Comparison of ENCODE assay signal across 8 cellular contexts in genomic region chr17:75515229-75515522, GRCh38. TPM values are rescaled to one million over a fixed set of nuclear protein-coding genes. Genes with fewer than 3 reads are reported as not detected.
DNase-seq lines count a peak whose midpoint lies in the region; ATAC-seq, FAIRE-seq and TF ChIP-seq lines count a peak whose summit lies in the region.

No MANE protein-coding gene starts in this region.

- H3K79me2 ChIP-seq in HepG2 (ENCODE audit: insufficient read depth, low read length), result peaks cover 10% of the 10 kb centered on the region

- under 1% methylated on average over 29 of the region's 29 CpGs for WGBS in HepG2 (ENCODE audit: low lambda C conversion rate)

- no peak overlapping the region for H2AFZ ChIP-seq in HepG2 (ENCODE audit: low read length)

- CTCF ChIA-PET in HepG2 (lab: Yijun Ruan, JAX; ENCODE audit: low intra/inter-chr PET ratio, low total read pairs), result interaction anchor here (0.8 to 3.1 kb wide), 6 partner anchors 10 to 89 kb away, joined by 3 to 26 read pairs (median 7); partner anchors contain the start of gene LLGL2

- H3K4me3 ChIP-seq in adipocyte (ENCODE audit: low read length), result peak overlapping the region; percentile 91
- peak overlapping the region; percentile 68 to 93 (median 79) for H3K4me3 ChIP-seq in HepG2 (replicated peaks in 1 of 3; ENCODE audit: insufficient read depth in 1 of 3, low read depth in 2 of 3, low read length in 3 of 3)
- peak overlapping the region; percentile 83 to 97 for H3K4me3 ChIP-seq in tibial artery

- H3K36me3 Mint-ChIP-seq in activated CD4-positive, alpha-beta T cell treated with anti-CD3 and anti-CD28 coated beads, Interleukin-2, amount 10 ng/mL, durations not matched to agents 24 days and 14 days (ENCODE audit: low read depth), result peaks cover 17% of the 10 kb centered on the region

- POLR2A ChIA-PET in HepG2 (lab: Yijun Ruan, JAX), result interaction anchor here (1.0 to 1.1 kb wide), 2 partner anchors 10 to 59 kb away, joined by 3 read pairs; partner anchors contain the start of genes LLGL2 and TMEM94

- no peak overlapping the region for H3K27ac Mint-ChIP-seq in activated CD4-positive, alpha-beta T cell treated with anti-CD3 and anti-CD28 coated beads, Interleukin-2, amount 10 ng/mL, durations not matched to agents 24 days and 14 days

- no peak for DNase-seq in activated CD4-positive, alpha-beta T cell treated with anti-CD3 and anti-CD28 coated beads, Interleukin-2, amount 10 ng/mL, durations not matched to agents 24 days and 14 days
- DNase-seq in activated CD4-positive, alpha-beta T cell treated with anti-CD3 and anti-CD28 coated beads for 4 hours, result no peak
- no peak for DNase-seq in adipocyte (ENCODE audit: low read depth)
- DNase-seq in HepG2 (ENCODE audit: low spot score), result no peak
- DNase-seq in tibial artery, result no peak
- DNase-seq in cerebellar cortex (ENCODE audit: low spot score), result no peak
- no peak for DNase-seq in RCC 7860 (ENCODE audit: low spot score)
- no peak for DNase-seq in GM12891 (ENCODE audit: insufficient read length, low spot score)

- TF ChIP-seq CTCF in HepG2 (CRISPR knock-in tag; IDR thresholded peaks at IDR 0.05) (no peak), tibial artery (IDR thresholded peaks at IDR 0.05) (no peak)

- H3K9ac ChIP-seq in adipocyte (ENCODE audit: low read length) (peak overlapping the region; percentile 88), HepG2 (ENCODE audit: insufficient read depth, low read depth, low read length) (peak overlapping the region; percentile 75)

- peak overlapping the region; percentile 51 for H3K27ac ChIP-seq in HepG2 (ENCODE audit: extremely low read length, insufficient read depth, low read length)
- H3K27ac ChIP-seq in tibial artery, result peak overlapping the region; percentile 87 to 93

- in situ Hi-C loops in HepG2 (cut with HindIII; ENCODE audit: extremely low pct_ligation_motif_present, low pct_unique_long_range_greater_than_20kb), result no loop called here

- peak overlapping the region; percentile 82 for H3K4me3 Mint-ChIP-seq in activated CD4-positive, alpha-beta T cell treated with anti-CD3 and anti-CD28 coated beads, Interleukin-2, amount 10 ng/mL, durations not matched to agents 24 days and 14 days

- no TSS peak for BruUV-seq in HepG2 (replicated peaks; lab: Mats Ljungman, UMichigan)

- peak overlapping the region; percentile 91 for H3K4me2 ChIP-seq in HepG2 (ENCODE audit: low read depth, low read length)

- FAIRE-seq in HepG2 (lab: Jason Lieb, UNC), result no peak
- no peak for FAIRE-seq in RCC 7860 (lab: Jason Lieb, UNC)
- FAIRE-seq in GM12891 (lab: Jason Lieb, UNC), result no peak

- peaks cover 10% of the 10 kb centered on the region; the same call in 1 of the 2 replicates for H4K20me1 ChIP-seq in HepG2 (ENCODE audit: insufficient read depth, low read length)

- ATAC-seq in HepG2, result peak; percentile 15

- H3K4me1 Mint-ChIP-seq in activated CD4-positive, alpha-beta T cell treated with anti-CD3 and anti-CD28 coated beads, Interleukin-2, amount 10 ng/mL, durations not matched to agents 24 days and 14 days, result peaks cover 22% of the 10 kb centered on the region

- intact Hi-C loops in activated CD4-positive, alpha-beta T cell treated with anti-CD3 and anti-CD28 coated beads, Interleukin-2, amount 10 ng/mL, durations not matched to agents 24 days and 14 days (cut with micrococcal nuclease), result loop anchor here (10.0 kb wide), 1 partner anchor 220 kb away; no protein-coding TSS in a partner anchor
- intact Hi-C loops in HepG2 (cut with micrococcal nuclease; ENCODE audit: unreplicated experiment) (loop anchor here (1.0 to 2.0 kb wide), 2 partner anchors 89 to 430 kb away; no protein-coding TSS in a partner anchor), tibial artery (cut with DNase I; ENCODE audit: low total_unique reads) (loop anchor here (2.0 to 10.0 kb wide), 3 partner anchors 88 to 1220 kb away; partner anchors contain the start of genes MFSD11 and SRSF2)

- no peaks in the 10 kb centered on the region for H3K36me3 ChIP-seq in adipocyte (ENCODE audit: control insufficient read depth, insufficient read depth, low read length, severe bottlenecking)
- H3K36me3 ChIP-seq in HepG2 (replicated peaks in 1 of 2; ENCODE audit: control insufficient read depth in 1 of 2, insufficient read depth in 2 of 2, low read length in 2 of 2), result peaks cover 5 to 10% of the 10 kb centered on the region in 2 experiments
- H3K36me3 ChIP-seq in tibial artery, result peaks cover 0 to 21% (median 6%) of the 10 kb centered on the region in 3 donors

- H3K27me3 ChIP-seq in adipocyte (replicated peaks; ENCODE audit: control insufficient read depth, insufficient read depth, low read length), result no peaks in the 10 kb centered on the region
- H3K27me3 ChIP-seq in HepG2 (ENCODE audit: control insufficient read depth in 1 of 2, insufficient read depth in 2 of 2, low read length in 2 of 2), result no peaks in the 10 kb centered on the region; a peak in 1 of 5 replicates
- no peaks in the 10 kb centered on the region for H3K27me3 ChIP-seq in tibial artery

- H3K27me3 Mint-ChIP-seq in activated CD4-positive, alpha-beta T cell treated with anti-CD3 and anti-CD28 coated beads, Interleukin-2, amount 10 ng/mL, durations not matched to agents 24 days and 14 days, result peaks cover 7% of the 10 kb centered on the region

- no peak for TF ChIP-seq POLR2A in HepG2 (IDR thresholded peaks at IDR 0.05; ENCODE audit: insufficient read depth in 1 of 2, low read depth in 2 of 2, low read length in 2 of 2)
- TF ChIP-seq POLR2A in GM12891 (IDR thresholded peaks at IDR 0.05; ENCODE audit: low read depth, low read length), result no peak

- H3K4me1 ChIP-seq in adipocyte (ENCODE audit: control insufficient read depth, insufficient read depth, low read length) (peaks cover 26% of the 10 kb centered on the region), HepG2 (ENCODE audit: insufficient read depth, low read length) (peaks cover 56% of the 10 kb centered on the region), tibial artery (peaks cover 0 to 61% (median 55%) of the 10 kb centered on the region in 4 donors)

- no peaks in the 10 kb centered on the region for H3K9me3 ChIP-seq in adipocyte (ENCODE audit: control insufficient read depth, low read length)
- no peaks in the 10 kb centered on the region for H3K9me3 ChIP-seq in HepG2 (ENCODE audit: low read length)
- H3K9me3 ChIP-seq in tibial artery, result no peaks in the 10 kb centered on the region

- no peaks in the 10 kb centered on the region for H3K9me3 Mint-ChIP-seq in activated CD4-positive, alpha-beta T cell treated with anti-CD3 and anti-CD28 coated beads, Interleukin-2, amount 10 ng/mL, durations not matched to agents 24 days and 14 days

- no peak for TF ChIP-seq EP300 in HepG2 (IDR thresholded peaks at IDR 0.05; ENCODE audit: low read depth in 2 of 2, low read length in 2 of 2)
- TF ChIP-seq EP300 in HepG2 (CRISPR knock-in tag; IDR thresholded peaks at IDR 0.05; ENCODE audit: borderline replicate concordance), result no peak

- no peak for TF ChIP-seq RAD21 in HepG2 (CRISPR knock-in tag; IDR thresholded peaks at IDR 0.05)

RNA-seq across cellular contexts. Expression of gene CASKIN2, which starts 0.2 kb away (rescaled TPM):
- total RNA-seq in activated CD4-positive, alpha-beta T cell treated with anti-CD3 and anti-CD28 coated beads, Interleukin-2, amount 10 ng/mL, durations not matched to agents 24 days and 14 days, result 1.4 and 1.6 TPM in 2 replicates
- 5.2 and 10.6 TPM in 2 replicates for total RNA-seq in HepG2 (2016; rRNA removed; fragmentation: Illumina TruSeq; extraction: Trizol)
- 1.5 and 1.8 TPM in 2 replicates for total RNA-seq in HepG2 (2016; cell fraction: cytosol; rRNA removed; fragmentation: Illumina TruSeq; extraction: Trizol; ENCODE audit: low read depth)
- total RNA-seq in HepG2 (2016; cell fraction: insoluble cytoplasmic fraction; rRNA removed; fragmentation: Illumina TruSeq; extraction: Trizol), result 4.9 and 7.5 TPM in 2 replicates
- 3.4 and 4.1 TPM in 2 replicates for total RNA-seq in HepG2 (2016; cell fraction: membrane; rRNA removed; fragmentation: Illumina TruSeq; extraction: Trizol)
- total RNA-seq in HepG2 (2016; cell fraction: nucleus; rRNA removed; fragmentation: Illumina TruSeq; extraction: Trizol), result 6.8 and 8.0 TPM in 2 replicates
- 6.8 and 7.8 TPM in 2 replicates for polyA plus RNA-seq in HepG2 (2011; rRNA removed)
- polyA plus RNA-seq in HepG2 (2011; cell fraction: cytosol; rRNA removed), result 1.9 and 2.2 TPM in 2 replicates
- polyA plus RNA-seq in HepG2 (2011; cell fraction: nucleus; rRNA removed), result 23.6 and 26.5 TPM in 2 replicates
- polyA plus RNA-seq in HepG2 (2012), result 6.2 and 9.6 TPM in 2 replicates
- 0.61 and 0.68 TPM in 2 replicates for polyA plus RNA-seq in HepG2 (2016; cell fraction: cytosol; fragmentation: Illumina TruSeq; extraction: Trizol; ENCODE audit: low read depth)
- 4.4 and 7.0 TPM in 2 replicates for polyA plus RNA-seq in HepG2 (2016; cell fraction: insoluble cytoplasmic fraction; fragmentation: Illumina TruSeq; extraction: Trizol; ENCODE audit: low read depth)
- polyA plus RNA-seq in HepG2 (2016; cell fraction: membrane; fragmentation: Illumina TruSeq; extraction: Trizol; ENCODE audit: low read depth), result 1.6 and 1.8 TPM in 2 replicates
- polyA plus RNA-seq in HepG2 (2016; cell fraction: nucleus; fragmentation: Illumina TruSeq; extraction: Trizol; ENCODE audit: insufficient read depth, low read depth), result 16.3 and 16.6 TPM in 2 replicates
- polyA minus RNA-seq in HepG2 (2011; rRNA and poly(A)+ RNA removed; ENCODE audit: low replicate concordance), result 11.8 and 14.9 TPM in 2 replicates
- polyA minus RNA-seq in HepG2 (2011; cell fraction: cytosol; rRNA and poly(A)+ RNA removed), result 4.9 and 5.0 TPM in 2 replicates
- 17.0 and 20.4 TPM in 2 replicates for polyA minus RNA-seq in HepG2 (2011; cell fraction: nucleus; rRNA and poly(A)+ RNA removed)
- 0.04 TPM for polyA plus RNA-seq in GM12891 (2012; ENCODE audit: low read depth, missing spikeins)

RNA-seq across cellular contexts. Expression of gene TSEN54, which starts 1.2 kb away (rescaled TPM):
- total RNA-seq in activated CD4-positive, alpha-beta T cell treated with anti-CD3 and anti-CD28 coated beads, Interleukin-2, amount 10 ng/mL, durations not matched to agents 24 days and 14 days, result 61.7 and 66.4 TPM in 2 replicates
- 43.6 and 62.9 TPM in 2 replicates for total RNA-seq in HepG2 (2016; rRNA removed; fragmentation: Illumina TruSeq; extraction: Trizol)
- total RNA-seq in HepG2 (2016; cell fraction: cytosol; rRNA removed; fragmentation: Illumina TruSeq; extraction: Trizol; ENCODE audit: low read depth), result 20.6 and 23.0 TPM in 2 replicates
- total RNA-seq in HepG2 (2016; cell fraction: insoluble cytoplasmic fraction; rRNA removed; fragmentation: Illumina TruSeq; extraction: Trizol), result 44.0 and 64.1 TPM in 2 replicates
- 44.5 and 45.0 TPM in 2 replicates for total RNA-seq in HepG2 (2016; cell fraction: membrane; rRNA removed; fragmentation: Illumina TruSeq; extraction: Trizol)
- 39.9 and 48.4 TPM in 2 replicates for total RNA-seq in HepG2 (2016; cell fraction: nucleus; rRNA removed; fragmentation: Illumina TruSeq; extraction: Trizol)
- 63.3 and 64.4 TPM in 2 replicates for polyA plus RNA-seq in HepG2 (2011; rRNA removed)
- 36.2 and 47.1 TPM in 2 replicates for polyA plus RNA-seq in HepG2 (2011; cell fraction: cytosol; rRNA removed)
- 87.7 and 89.1 TPM in 2 replicates for polyA plus RNA-seq in HepG2 (2011; cell fraction: nucleus; rRNA removed)
- 22.1 and 34.4 TPM in 2 replicates for polyA plus RNA-seq in HepG2 (2012)
- polyA plus RNA-seq in HepG2 (2016; cell fraction: cytosol; fragmentation: Illumina TruSeq; extraction: Trizol; ENCODE audit: low read depth), result 20.4 and 20.5 TPM in 2 replicates
- 37.7 and 50.5 TPM in 2 replicates for polyA plus RNA-seq in HepG2 (2016; cell fraction: insoluble cytoplasmic fraction; fragmentation: Illumina TruSeq; extraction: Trizol; ENCODE audit: low read depth)
- polyA plus RNA-seq in HepG2 (2016; cell fraction: membrane; fragmentation: Illumina TruSeq; extraction: Trizol; ENCODE audit: low read depth), result 30.9 and 35.9 TPM in 2 replicates
- polyA plus RNA-seq in HepG2 (2016; cell fraction: nucleus; fragmentation: Illumina TruSeq; extraction: Trizol; ENCODE audit: insufficient read depth, low read depth), result 108 and 110 TPM in 2 replicates
- 56.0 and 95.0 TPM in 2 replicates for polyA minus RNA-seq in HepG2 (2011; rRNA and poly(A)+ RNA removed; ENCODE audit: low replicate concordance)
- 11.3 and 14.0 TPM in 2 replicates for polyA minus RNA-seq in HepG2 (2011; cell fraction: cytosol; rRNA and poly(A)+ RNA removed)
- polyA minus RNA-seq in HepG2 (2011; cell fraction: nucleus; rRNA and poly(A)+ RNA removed), result 13.9 and 15.5 TPM in 2 replicates
- 18.0 TPM for polyA plus RNA-seq in GM12891 (2012; ENCODE audit: low read depth, missing spikeins)

RNA-seq across cellular contexts. Expression of gene LLGL2, which starts 10.3 kb away (rescaled TPM):
- 6.5 and 9.0 TPM in 2 replicates for total RNA-seq in activated CD4-positive, alpha-beta T cell treated with anti-CD3 and anti-CD28 coated beads, Interleukin-2, amount 10 ng/mL, durations not matched to agents 24 days and 14 days
- 53.9 and 86.7 TPM in 2 replicates for total RNA-seq in HepG2 (2016; rRNA removed; fragmentation: Illumina TruSeq; extraction: Trizol)
- total RNA-seq in HepG2 (2016; cell fraction: cytosol; rRNA removed; fragmentation: Illumina TruSeq; extraction: Trizol; ENCODE audit: low read depth), result 27.2 and 32.8 TPM in 2 replicates
- 51.9 and 87.2 TPM in 2 replicates for total RNA-seq in HepG2 (2016; cell fraction: insoluble cytoplasmic fraction; rRNA removed; fragmentation: Illumina TruSeq; extraction: Trizol)
- total RNA-seq in HepG2 (2016; cell fraction: membrane; rRNA removed; fragmentation: Illumina TruSeq; extraction: Trizol), result 45.8 and 50.7 TPM in 2 replicates
- 72.1 and 85.8 TPM in 2 replicates for total RNA-seq in HepG2 (2016; cell fraction: nucleus; rRNA removed; fragmentation: Illumina TruSeq; extraction: Trizol)
- polyA plus RNA-seq in HepG2 (2011; rRNA removed), result 83.0 and 109 TPM in 2 replicates
- polyA plus RNA-seq in HepG2 (2011; cell fraction: cytosol; rRNA removed), result 40.2 and 67.1 TPM in 2 replicates
- 384 and 448 TPM in 2 replicates for polyA plus RNA-seq in HepG2 (2011; cell fraction: nucleus; rRNA removed)
- 33.3 and 59.5 TPM in 2 replicates for polyA plus RNA-seq in HepG2 (2012)
- 23.2 and 28.1 TPM in 2 replicates for polyA plus RNA-seq in HepG2 (2016; cell fraction: cytosol; fragmentation: Illumina TruSeq; extraction: Trizol; ENCODE audit: low read depth)
- 41.6 and 52.9 TPM in 2 replicates for polyA plus RNA-seq in HepG2 (2016; cell fraction: insoluble cytoplasmic fraction; fragmentation: Illumina TruSeq; extraction: Trizol; ENCODE audit: low read depth)
- 32.5 and 33.0 TPM in 2 replicates for polyA plus RNA-seq in HepG2 (2016; cell fraction: membrane; fragmentation: Illumina TruSeq; extraction: Trizol; ENCODE audit: low read depth)
- polyA plus RNA-seq in HepG2 (2016; cell fraction: nucleus; fragmentation: Illumina TruSeq; extraction: Trizol; ENCODE audit: insufficient read depth, low read depth), result 204 and 230 TPM in 2 replicates
- polyA minus RNA-seq in HepG2 (2011; rRNA and poly(A)+ RNA removed; ENCODE audit: low replicate concordance), result 30.9 and 126 TPM in 2 replicates
- polyA minus RNA-seq in HepG2 (2011; cell fraction: cytosol; rRNA and poly(A)+ RNA removed), result 30.6 and 31.7 TPM in 2 replicates
- polyA minus RNA-seq in HepG2 (2011; cell fraction: nucleus; rRNA and poly(A)+ RNA removed), result 79.4 and 86.0 TPM in 2 replicates
- 5.2 TPM for polyA plus RNA-seq in GM12891 (2012; ENCODE audit: low read depth, missing spikeins)

RNA-seq across cellular contexts. Expression of gene TMEM94, which starts 58.7 kb away (rescaled TPM):
- total RNA-seq in activated CD4-positive, alpha-beta T cell treated with anti-CD3 and anti-CD28 coated beads, Interleukin-2, amount 10 ng/mL, durations not matched to agents 24 days and 14 days, result 68.9 and 69.5 TPM in 2 replicates
- 20.8 and 32.6 TPM in 2 replicates for total RNA-seq in HepG2 (2016; rRNA removed; fragmentation: Illumina TruSeq; extraction: Trizol)
- 26.4 and 26.9 TPM in 2 replicates for total RNA-seq in HepG2 (2016; cell fraction: cytosol; rRNA removed; fragmentation: Illumina TruSeq; extraction: Trizol; ENCODE audit: low read depth)
- 17.2 and 32.1 TPM in 2 replicates for total RNA-seq in HepG2 (2016; cell fraction: insoluble cytoplasmic fraction; rRNA removed; fragmentation: Illumina TruSeq; extraction: Trizol)
- total RNA-seq in HepG2 (2016; cell fraction: membrane; rRNA removed; fragmentation: Illumina TruSeq; extraction: Trizol), result 23.6 and 28.5 TPM in 2 replicates
- 32.2 and 37.2 TPM in 2 replicates for total RNA-seq in HepG2 (2016; cell fraction: nucleus; rRNA removed; fragmentation: Illumina TruSeq; extraction: Trizol)
- 134 and 150 TPM in 2 replicates for polyA plus RNA-seq in HepG2 (2011; rRNA removed)
- 37.1 and 46.4 TPM in 2 replicates for polyA plus RNA-seq in HepG2 (2011; cell fraction: cytosol; rRNA removed)
- 1,312 and 1,888 TPM in 2 replicates for polyA plus RNA-seq in HepG2 (2011; cell fraction: nucleus; rRNA removed)
- 125 and 137 TPM in 2 replicates for polyA plus RNA-seq in HepG2 (2012)
- 5.0 and 5.4 TPM in 2 replicates for polyA plus RNA-seq in HepG2 (2016; cell fraction: cytosol; fragmentation: Illumina TruSeq; extraction: Trizol; ENCODE audit: low read depth)
- polyA plus RNA-seq in HepG2 (2016; cell fraction: insoluble cytoplasmic fraction; fragmentation: Illumina TruSeq; extraction: Trizol; ENCODE audit: low read depth), result 15.7 and 19.0 TPM in 2 replicates
- 16.7 and 22.4 TPM in 2 replicates for polyA plus RNA-seq in HepG2 (2016; cell fraction: membrane; fragmentation: Illumina TruSeq; extraction: Trizol; ENCODE audit: low read depth)
- polyA plus RNA-seq in HepG2 (2016; cell fraction: nucleus; fragmentation: Illumina TruSeq; extraction: Trizol; ENCODE audit: insufficient read depth, low read depth), result 121 and 131 TPM in 2 replicates
- 36.2 and 133 TPM in 2 replicates for polyA minus RNA-seq in HepG2 (2011; rRNA and poly(A)+ RNA removed; ENCODE audit: low replicate concordance)
- polyA minus RNA-seq in HepG2 (2011; cell fraction: cytosol; rRNA and poly(A)+ RNA removed), result 52.6 and 54.1 TPM in 2 replicates
- 148 and 161 TPM in 2 replicates for polyA minus RNA-seq in HepG2 (2011; cell fraction: nucleus; rRNA and poly(A)+ RNA removed)
- 28.4 TPM for polyA plus RNA-seq in GM12891 (2012; ENCODE audit: low read depth, missing spikeins)
